Comparison of ENCODE assay signal across 9 cellular contexts in the genomic region with DNA sequence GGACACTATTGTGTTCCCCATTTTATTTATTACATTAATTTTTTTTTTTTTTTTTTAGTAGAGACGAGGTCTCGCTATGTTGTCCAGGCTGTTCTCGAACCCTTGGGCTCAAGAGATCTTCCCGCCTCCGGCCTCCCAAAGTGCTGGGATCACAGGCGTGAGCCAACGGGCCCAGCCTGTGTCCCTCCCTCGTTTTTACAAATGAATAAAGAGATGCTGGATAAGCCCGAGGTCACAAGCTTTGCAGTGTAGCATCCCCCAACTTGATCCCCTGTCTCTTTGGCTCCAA. TPM values are rescaled to one million over a fixed set of nuclear protein-coding genes. Genes with fewer than 3 reads are reported as not detected.
DNase-seq lines count a peak whose midpoint lies in the region; ATAC-seq and TF ChIP-seq lines count a peak whose summit lies in the region.
"Had no signal": no experiment of that assay in that cellular context is flagged by ENCODE, and none has a peak within 500 bp of the region (broad histone marks: within the 10 kb centered on the region; RNA-seq: fewer than 3 reads in every experiment).

No MANE protein-coding gene starts in this region.

- H3K36me3 ChIP-seq in body of pancreas (replicated peaks in 1 of 2; ENCODE audit: insufficient read depth in 1 of 2, low read depth in 2 of 2) (no peaks in the 10 kb centered on the region), upper lobe of left lung (peaks cover 0 to 4% (median 0%) of the 10 kb centered on the region in 4 donors)

- peak overlapping the region; percentile 98 for H3K4me3 Mint-ChIP-seq in activated naive CD4-positive, alpha-beta T cell treated with anti-CD3 and anti-CD28 coated beads, Interleukin-2, amount 50 U/mL, for 24 hours
- peak overlapping the region; percentile 91 for H3K4me3 Mint-ChIP-seq in memory B cell

- TF ChIP-seq POLR2A in body of pancreas (IDR thresholded peaks at IDR 0.05), result no peak
- no peak for TF ChIP-seq POLR2A in upper lobe of left lung (IDR thresholded peaks at IDR 0.05)

- H3K27me3 ChIP-seq in body of pancreas (no peaks in the 10 kb centered on the region), upper lobe of left lung (no peaks in the 10 kb centered on the region)

- peak overlapping the region; percentile 68 to 87 (median 78) for H3K27ac ChIP-seq in body of pancreas
- H3K27ac ChIP-seq in upper lobe of left lung, result peak overlapping the region; percentile 64 to 89 (median 84)

- H3K4me1 ChIP-seq in body of pancreas (peaks cover 43% of the 10 kb centered on the region), upper lobe of left lung (peaks cover 38 to 53% (median 45%) of the 10 kb centered on the region in 4 donors)

- H3K4me3 ChIP-seq in body of pancreas (peak overlapping the region; percentile 32), upper lobe of left lung (peak overlapping the region; percentile 32 to 76 (median 70))

- no peaks in the 10 kb centered on the region for H3K27me3 Mint-ChIP-seq in activated naive CD4-positive, alpha-beta T cell treated with anti-CD3 and anti-CD28 coated beads, Interleukin-2, amount 50 U/mL, for 24 hours
- H3K27me3 Mint-ChIP-seq in memory B cell, result no peaks in the 10 kb centered on the region

- peaks cover 9% of the 10 kb centered on the region for H3K36me3 Mint-ChIP-seq in activated naive CD4-positive, alpha-beta T cell treated with anti-CD3 and anti-CD28 coated beads, Interleukin-2, amount 50 U/mL, for 24 hours
- peaks cover 10% of the 10 kb centered on the region for H3K36me3 Mint-ChIP-seq in memory B cell

- intact Hi-C loops in body of pancreas (cut with DNase I), result no loop called here

- peak overlapping the region; percentile 94 for H3K27ac Mint-ChIP-seq in activated naive CD4-positive, alpha-beta T cell treated with anti-CD3 and anti-CD28 coated beads, Interleukin-2, amount 50 U/mL, for 24 hours
- H3K27ac Mint-ChIP-seq in memory B cell, result peak overlapping the region; percentile 96

- DNase-seq in activated naive CD4-positive, alpha-beta T cell (lab: John Stamatoyannopoulos, UW), result no peak
- DNase-seq in body of pancreas (no peak), memory B cell (ENCODE audit: low spot score in 2 of 2) (no peak), upper lobe of left lung (no peak), NCI-H2107 treated with DMSO at 0.1 percent for 48 hours (lab: John Stamatoyannopoulos, UW; ENCODE audit: unreplicated experiment) (no peak), DMS 273 treated with DMSO at 0.1 percent for 48 hours (lab: John Stamatoyannopoulos, UW) (no peak)

- no peak for TF ChIP-seq CTCF in body of pancreas (IDR thresholded peaks at IDR 0.05)
- TF ChIP-seq CTCF in upper lobe of left lung (IDR thresholded peaks at IDR 0.05), result no peak

- ATAC-seq in body of pancreas (no peak), memory B cell (ENCODE audit: low read depth) (no peak), upper lobe of left lung (ENCODE audit: low FRiP score in 2 of 2) (no peak), GM21360 (IDR thresholded peaks at IDR 0.05; ENCODE audit: unreplicated experiment) (no peak)

- 3 to 5% methylated on average over 9 of the region's 9 CpGs for WGBS in body of pancreas, 2 donors
- 11 to 15% methylated on average over 9 of the region's 9 CpGs for WGBS in upper lobe of left lung, 2 donors

- H3K9me3 Mint-ChIP-seq in activated naive CD4-positive, alpha-beta T cell treated with anti-CD3 and anti-CD28 coated beads, Interleukin-2, amount 50 U/mL, for 24 hours, result no peaks in the 10 kb centered on the region
- H3K9me3 Mint-ChIP-seq in memory B cell, result no peaks in the 10 kb centered on the region

- H3K9me3 ChIP-seq in body of pancreas (no peaks in the 10 kb centered on the region), upper lobe of left lung (no peaks in the 10 kb centered on the region)

- TF ChIP-seq EP300 in upper lobe of left lung (IDR thresholded peaks at IDR 0.05), result no peak

- peaks cover 60% of the 10 kb centered on the region for H3K4me1 Mint-ChIP-seq in activated naive CD4-positive, alpha-beta T cell treated with anti-CD3 and anti-CD28 coated beads, Interleukin-2, amount 50 U/mL, for 24 hours
- H3K4me1 Mint-ChIP-seq in memory B cell, result peaks cover 30% of the 10 kb centered on the region

RNA-seq across cellular contexts. Expression of gene MTFP1, which starts 0.3 kb away (rescaled TPM):
- total RNA-seq in body of pancreas (10 to 100 TPM in 1 of 2 donors, 1 to 10 TPM in 1; 9.9 to 18.5 TPM), upper lobe of left lung (10 to 100 TPM in 4 of 6 donors, 1 to 10 TPM in 2; 5.8 to 28.4 (median 12.8) TPM)

RNA-seq across cellular contexts. Expression of gene SEC14L2, which starts 28.5 kb away (rescaled TPM):
- total RNA-seq in body of pancreas (1 to 10 TPM in 1 of 2 donors, under 1 TPM in 1; 0.33 to 3.9 TPM), upper lobe of left lung (10 to 100 TPM in 2 of 6 donors, 1 to 10 TPM in 4; 5.6 to 12.6 (median 8.4) TPM)

RNA-seq across cellular contexts. Expression of gene RNF215, which starts 38.1 kb away (rescaled TPM):
- 10 to 100 TPM; 13.8 to 14.0 TPM for total RNA-seq in body of pancreas
- total RNA-seq in upper lobe of left lung, result 10 to 100 TPM in 5 of 6 donors, 1 to 10 TPM in 1; 9.3 to 30.3 (median 16.5) TPM

RNA-seq across cellular contexts. Expression of gene SEC14L3, which starts 46.5 kb away (rescaled TPM):
- total RNA-seq in body of pancreas, result not detected
- 1 to 10 TPM in 3 of 6 donors, under 1 TPM in 2, not detected in 1; 0.43 to 2.3 (median 1.1) TPM for total RNA-seq in upper lobe of left lung
- total RNA-seq: Daoy had no signal
